In genomic region chr2:189837336-189837735, GRCh38 we compare ENCODE assay signal across 16 cellular contexts.
"Had no signal": no experiment of that assay in that cellular context is flagged by ENCODE, and none has a peak within 500 bp of the region (broad histone marks: within the 10 kb centered on the region; RNA-seq: fewer than 3 reads in every experiment).

No MANE protein-coding gene starts in this region.

- DNase-seq: activated CD4-positive, alpha-beta T cell treated with anti-CD3 and anti-CD28 coated beads, Interleukin-2, amount 10 ng/mL, durations not matched to agents 7 days and 5 days; activated CD4-positive, CD25-positive, alpha-beta regulatory T cell; activated CD8-positive, alpha-beta memory T cell treated with anti-CD3 and anti-CD28 coated beads for 24 hours; activated naive CD4-positive, alpha-beta T cell treated with anti-CD3 and anti-CD28 coated beads, Interleukin-2, amount 50 U/mL, for 16 hours; amygdala; dorsolateral prefrontal cortex; immature natural killer cell; left cardiac atrium; mucosa of descending colon; nucleus accumbens; stimulated activated CD4-positive, alpha-beta T cell treated with anti-CD3 and anti-CD28 coated beads, Interleukin-2, amount 100 ng/mL, for 24 hours; stimulated activated naive B cell treated with anti-CD40 and anti-IgM and Interleukin-4, amounts not matched to agents 10 μg/mL and 1 μg/mL and 100 μg/mL, for 72 hours had no signal

- H3K4me3 ChIP-seq: dorsolateral prefrontal cortex, mucosa of descending colon, tibial nerve had no signal

- ATAC-seq: esophagus mucosa; left cardiac atrium; mucosa of descending colon; natural killer cell treated with Interleukin-12 subunit alpha and Interleukin-12 subunit beta and Interleukin-15 and Interleukin-18, amount 100 ng/mL, for 72 hours; sciatic nerve; stimulated activated naive B cell treated with anti-CD40 and anti-IgM and Interleukin-4, amounts not matched to agents 10 μg/mL and 1 μg/mL and 100 μg/mL, for 72 hours had no signal

- H3K27ac ChIP-seq: tibial nerve had no signal

- H3K9me3 ChIP-seq: mucosa of descending colon, tibial nerve had no signal

- H3K27me3 ChIP-seq: dorsolateral prefrontal cortex, tibial nerve had no signal
